8 cellular contexts compared by ENCODE assay signal in the genomic region with DNA sequence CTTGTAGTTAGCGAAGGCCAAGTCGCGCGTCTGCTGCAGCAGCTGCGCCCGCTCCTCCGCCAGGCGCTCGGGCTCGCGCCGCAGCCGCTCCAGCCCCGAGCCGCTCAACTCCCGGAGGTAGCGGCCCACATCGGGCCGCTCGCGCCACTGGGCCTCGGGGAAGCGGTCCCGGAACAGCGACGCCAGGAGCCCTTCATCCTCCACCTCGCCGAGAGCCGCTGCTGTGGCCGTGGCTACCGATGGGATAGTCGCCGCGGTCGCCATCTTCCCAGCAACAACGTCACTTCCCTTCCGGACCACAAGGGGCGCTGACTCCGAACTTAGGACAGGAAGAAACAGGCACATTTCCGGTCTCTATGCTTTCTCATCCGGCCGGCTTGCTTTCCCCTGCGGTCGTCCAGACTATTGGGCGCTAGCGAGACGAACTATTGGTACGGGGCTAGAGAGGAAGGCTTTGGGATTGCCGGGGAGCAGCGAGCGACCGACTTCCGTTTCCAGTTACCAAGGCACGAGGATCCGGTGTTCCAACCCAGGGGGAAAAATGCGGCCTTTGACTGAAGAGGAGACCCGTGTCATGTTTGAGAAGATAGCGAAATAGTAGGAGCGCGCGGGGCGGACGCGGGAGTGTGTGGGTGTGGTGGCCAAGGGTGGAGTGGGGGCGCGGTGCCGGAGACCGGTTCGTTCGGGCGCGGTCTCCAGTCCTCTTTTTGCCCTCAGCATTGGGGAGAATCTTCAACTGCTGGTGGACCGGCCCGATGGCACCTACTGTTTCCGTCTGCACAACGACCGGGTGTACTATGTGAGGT. TPM values are rescaled to one million over a fixed set of nuclear protein-coding genes. Genes with fewer than 3 reads are reported as not detected.
DNase-seq lines count a peak whose midpoint lies in the region; ATAC-seq and TF ChIP-seq lines count a peak whose summit lies in the region.

A gene with protein sequence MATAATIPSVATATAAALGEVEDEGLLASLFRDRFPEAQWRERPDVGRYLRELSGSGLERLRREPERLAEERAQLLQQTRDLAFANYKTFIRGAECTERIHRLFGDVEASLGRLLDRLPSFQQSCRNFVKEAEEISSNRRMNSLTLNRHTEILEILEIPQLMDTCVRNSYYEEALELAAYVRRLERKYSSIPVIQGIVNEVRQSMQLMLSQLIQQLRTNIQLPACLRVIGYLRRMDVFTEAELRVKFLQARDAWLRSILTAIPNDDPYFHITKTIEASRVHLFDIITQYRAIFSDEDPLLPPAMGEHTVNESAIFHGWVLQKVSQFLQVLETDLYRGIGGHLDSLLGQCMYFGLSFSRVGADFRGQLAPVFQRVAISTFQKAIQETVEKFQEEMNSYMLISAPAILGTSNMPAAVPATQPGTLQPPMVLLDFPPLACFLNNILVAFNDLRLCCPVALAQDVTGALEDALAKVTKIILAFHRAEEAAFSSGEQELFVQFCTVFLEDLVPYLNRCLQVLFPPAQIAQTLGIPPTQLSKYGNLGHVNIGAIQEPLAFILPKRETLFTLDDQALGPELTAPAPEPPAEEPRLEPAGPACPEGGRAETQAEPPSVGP (minus strand): TSS at position 276 of the 806 bp plus-strand sequence. CDS start 12 bp downstream, at position 264.
A gene (plus strand): TSS at position 484 of the 806 bp plus-strand sequence. CDS start 58 bp downstream, at position 542.

- TF ChIP-seq CTCF in GM13976 (IDR thresholded peaks at IDR 0.05; ENCODE audit: borderline replicate concordance, control extremely low read depth, extremely low read depth, insufficient read depth, missing control alignments) (peak; percentile 83), heart right ventricle (IDR thresholded peaks at IDR 0.05) (peak; percentile 75 to 94 (median 85)), upper lobe of left lung (IDR thresholded peaks at IDR 0.05) (peak; percentile 87 to 97 (median 96))

- 0 to 1% methylated on average over 77 of the region's 77 CpGs for WGBS in heart right ventricle, 2 donors
- WGBS in upper lobe of left lung, 2 donors = 1 to 2% methylated on average over 22 to 48 of the region's 77 CpGs

- intact Hi-C loops in T-helper 1 cell treated with Interleukin-12 subunit alpha and Interleukin-12 subunit beta and Interleukin-4 antibody, amounts not matched to agents 30 ng/mL and 1 ng/mL, for 36 hours (cut with micrococcal nuclease) = loop anchor here (1.0 to 10.0 kb wide), 11 partner anchors 9 to 1257 kb away; a partner anchor contains a TSS
- intact Hi-C loops in heart right ventricle (cut with DNase I) (loop anchor here in 2 of 10 donors (1.0 to 2.0 kb wide), 2 partner anchors 28 to 29 kb away; a partner anchor contains a TSS), posterior cingulate gyrus (cut with DNase I) (loop anchor here (1.0 kb wide), 3 partner anchors 9 to 46 kb away; a partner anchor contains a TSS)

- H3K36me3 ChIP-seq in heart right ventricle (peaks cover 0 to 64% (median 38%) of the 10 kb centered on the region in 9 donors), upper lobe of left lung (peaks cover 6 to 57% (median 35%) of the 10 kb centered on the region in 4 donors)

- H3K4me1 ChIP-seq in heart right ventricle (peaks cover 0 to 38% (median 28%) of the 10 kb centered on the region in 9 donors), upper lobe of left lung (peaks cover 21 to 33% (median 24%) of the 10 kb centered on the region in 4 donors)

- H3K9me3 ChIP-seq in heart right ventricle = no peaks in the 10 kb centered on the region
- no peaks in the 10 kb centered on the region for H3K9me3 ChIP-seq in upper lobe of left lung

- H3K4me3 ChIP-seq in heart right ventricle = peak within 1 kb of the TSS; percentile 69 to 97 (median 80)
- peak within 1 kb of the TSS; percentile 79 to 99 (median 86) for H3K4me3 ChIP-seq in upper lobe of left lung

- H3K27me3 ChIP-seq in heart right ventricle (no peaks in the 10 kb centered on the region), upper lobe of left lung (no peaks in the 10 kb centered on the region)

- peak in 3 of 4 donors; percentile 37 to 80 (median 51) for TF ChIP-seq POLR2A in upper lobe of left lung (IDR thresholded peaks at IDR 0.05)

- peak; percentile 92 for ATAC-seq in HG02870 (IDR thresholded peaks at IDR 0.05; ENCODE audit: unreplicated experiment)
- ATAC-seq in heart right ventricle = peak; percentile 98 to 100 (median 99)
- ATAC-seq in upper lobe of left lung (ENCODE audit: low FRiP score in 2 of 2) = peak; percentile 99

- TF ChIP-seq EP300 in upper lobe of left lung (IDR thresholded peaks at IDR 0.05) = peak in 2 of 4 donors; percentile 15 to 49

- in situ Hi-C loops in GM13976 (cut with MboI; ENCODE audit: low sequenced_read_pairs, unreplicated experiment) = no loop called here

- H3K27ac ChIP-seq in heart right ventricle = peak within 1 kb of the TSS; percentile 42 to 94 (median 88)
- H3K27ac ChIP-seq in upper lobe of left lung = peak within 1 kb of the TSS; percentile 85 to 93 (median 92)

- peak; percentile 96 for DNase-seq in GM13976 (ENCODE audit: low spot score)
- DNase-seq in NCI-H146 treated with DMSO at 0.1 percent for 48 hours (lab: John Stamatoyannopoulos, UW; ENCODE audit: unreplicated experiment) = peak; percentile 91
- DNase-seq in amniotic epithelial cell (ENCODE audit: low read depth) = peak; percentile 99
- peak; percentile 91 to 97 for DNase-seq in heart right ventricle
- DNase-seq in posterior cingulate gyrus = peak; percentile 92 to 99 (median 96)
- DNase-seq in upper lobe of left lung = peak; percentile 92 to 96

RNA-seq across cellular contexts. Expression of the first gene that starts in this region (rescaled TPM):
- 35.0 and 35.8 TPM in 2 replicates for total RNA-seq in T-helper 1 cell treated with Interleukin-12 subunit alpha and Interleukin-12 subunit beta and Interleukin-4 antibody, amounts not matched to agents 30 ng/mL and 1 ng/mL, for 36 hours
- 10 to 100 TPM; 20.0 to 29.1 (median 23.7) TPM for total RNA-seq in heart right ventricle
- polyA plus RNA-seq in heart right ventricle = 10 to 100 TPM; 15.7 to 16.8 TPM
- total RNA-seq in upper lobe of left lung = 10 to 100 TPM; 33.5 to 62.9 (median 37.0) TPM

RNA-seq across cellular contexts. Expression of the second gene that starts in this region (rescaled TPM):
- total RNA-seq in T-helper 1 cell treated with Interleukin-12 subunit alpha and Interleukin-12 subunit beta and Interleukin-4 antibody, amounts not matched to agents 30 ng/mL and 1 ng/mL, for 36 hours = 46.2 and 50.2 TPM in 2 replicates
- total RNA-seq in heart right ventricle = 10 to 100 TPM in 1 of 10 donors, 1 to 10 TPM in 9; 6.1 to 15.8 (median 7.8) TPM
- polyA plus RNA-seq in heart right ventricle = 1 to 10 TPM; 8.0 to 8.2 TPM
- total RNA-seq in upper lobe of left lung = 10 to 100 TPM in 4 of 6 donors, 1 to 10 TPM in 2; 2.7 to 21.0 (median 14.1) TPM

Comparison
In these comparisons a context has a peak if more than half of its experiments do, and no peak if none do; other contexts are left out.
1. Peak in every context shown above with its lines: DNase-seq, ATAC-seq, H3K4me3 ChIP-seq and H3K27ac ChIP-seq.